Comparison of ENCODE assay signal across 25 cellular contexts in the genomic region with DNA sequence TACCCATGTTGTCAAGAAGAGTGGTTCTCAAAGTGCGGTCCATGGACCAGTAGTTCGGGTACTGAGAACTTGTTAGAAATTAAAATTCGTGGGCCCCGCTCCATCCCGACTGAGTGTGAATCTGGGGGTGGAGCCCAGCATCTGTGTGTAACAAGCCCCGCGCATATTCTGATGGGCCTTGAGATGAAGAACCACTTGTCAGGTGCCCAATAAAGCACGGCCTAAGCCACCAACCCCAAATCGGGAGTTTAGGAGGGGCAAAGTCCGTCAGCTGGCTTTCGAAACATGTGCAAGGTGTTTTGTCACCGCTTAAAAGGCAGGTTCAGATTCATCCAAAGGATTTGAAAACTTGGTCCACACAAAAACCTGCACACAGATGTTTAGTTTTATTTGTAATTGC. TPM values are rescaled to one million over a fixed set of nuclear protein-coding genes. Genes with fewer than 3 reads are reported as not detected.
DNase-seq lines count a peak whose midpoint lies in the region; ATAC-seq, FAIRE-seq and TF ChIP-seq lines count a peak whose summit lies in the region.
"Had no signal": no experiment of that assay in that cellular context is flagged by ENCODE, and none has a peak within 500 bp of the region (broad histone marks: within the 10 kb centered on the region; RNA-seq: fewer than 3 reads in every experiment).

No MANE protein-coding gene starts in this region.

- FAIRE-seq in K562 (lab: Jason Lieb, UNC): no peak
- FAIRE-seq: D721Med had no signal

- POLR2A ChIA-PET in SK-N-SH (lab: Yijun Ruan, JAX) (no interaction called here), HCT116 (lab: Charles Lee) (interaction anchor here (0.6 kb wide), 1 partner anchor 25 kb away, joined by 3 read pairs; no protein-coding TSS in a partner anchor), K562 (lab: Yijun Ruan, JAX) (interaction anchor here (1.3 kb wide), 1 partner anchor 32 kb away, joined by 3 read pairs; no protein-coding TSS in a partner anchor)
- POLR2A ChIA-PET in CD8-positive, alpha-beta memory T cell (lab: Charles Lee): no interaction called here

- intact Hi-C loops in HCT116 (cut with micrococcal nuclease): no loop called here
- intact Hi-C loops in K562 (cut with micrococcal nuclease): no loop called here

- CTCF ChIA-PET in SK-N-SH (lab: Yijun Ruan, JAX) (interaction anchor here (1.1 to 1.7 kb wide), 4 partner anchors 23 to 139 kb away, joined by 3 to 4 read pairs (median 3); no protein-coding TSS in a partner anchor), HCT116 (lab: Charles Lee) (no interaction called here), K562 (lab: Yijun Ruan, JAX; ENCODE audit: low intra/inter-chr PET ratio) (no interaction called here)
- CTCF ChIA-PET in CD8-positive, alpha-beta memory T cell (lab: Charles Lee): interaction anchor here (0.6 kb wide), 1 partner anchor 138 kb away, joined by 3 read pairs; no protein-coding TSS in a partner anchor

- no peaks in the 10 kb centered on the region for H3K79me2 ChIP-seq in SK-N-SH (ENCODE audit: insufficient read depth)
- no peaks in the 10 kb centered on the region for H3K79me2 ChIP-seq in HCT116 (ENCODE audit: insufficient read depth, low read length)
- no peaks in the 10 kb centered on the region for H3K79me2 ChIP-seq in K562 (ENCODE audit: control insufficient read depth, insufficient read depth, low read length)

- H3K9me2 ChIP-seq in SK-N-SH (no peaks in the 10 kb centered on the region), HCT116 (ENCODE audit: insufficient read depth) (no peaks in the 10 kb centered on the region)

- H2AFZ ChIP-seq in SK-N-SH (ENCODE audit: low read depth) (no peak overlapping the region), HCT116 (ENCODE audit: low read depth, low read length, poor library complexity, severe bottlenecking) (no peak overlapping the region), K562 (ENCODE audit: low read depth, low read length) (no peak overlapping the region)
- H2AFZ ChIP-seq: PC-9 had no signal

- H3K27ac ChIP-seq in SK-N-SH (ENCODE audit: low read depth in 2 of 2, low read length in 1 of 2) (no peak overlapping the region), HCT116 (ENCODE audit: low read depth, low read length) (no peak overlapping the region), K562 (ENCODE audit: extremely low read depth, low read depth, low read length) (no peak overlapping the region)
- no peak overlapping the region for H3K27ac ChIP-seq in CD8-positive, alpha-beta memory T cell (ENCODE audit: low read depth, low read length)
- H3K27ac ChIP-seq: 22Rv1, HL-60, PC-9 had no signal

- peaks cover 7 to 9% of the 10 kb centered on the region in 2 experiments; a peak in 3 of 4 replicates for H3K4me1 ChIP-seq in SK-N-SH (ENCODE audit: control insufficient read depth in 1 of 2, insufficient read depth in 2 of 2, low read depth in 1 of 2, low read length in 1 of 2)
- H3K4me1 ChIP-seq in HCT116 (ENCODE audit: control insufficient read depth in 1 of 2, insufficient read depth in 2 of 2, low read length in 2 of 2): peaks cover 4 to 21% of the 10 kb centered on the region in 2 experiments; a peak in 3 of 4 replicates
- H3K4me1 ChIP-seq in K562 (replicated peaks in 1 of 2; ENCODE audit: control insufficient read depth in 2 of 2, insufficient read depth in 2 of 2, low read length in 2 of 2): no peaks in the 10 kb centered on the region; a peak in 1 of 5 replicates
- H3K4me1 ChIP-seq in CD8-positive, alpha-beta memory T cell (ENCODE audit: insufficient read depth, low read length): no peaks in the 10 kb centered on the region

- H3K27me3 Mint-ChIP-seq in CD8-positive, alpha-beta memory T cell: peaks cover 0 to 2% of the 10 kb centered on the region in 2 donors
- H3K27me3 Mint-ChIP-seq in chondrocyte (ENCODE audit: low read depth): no peaks in the 10 kb centered on the region

- TF ChIP-seq CTCF in SK-N-SH (IDR thresholded peaks at IDR 0.05) (no peak), HCT116 (IDR thresholded peaks at IDR 0.05 in 2 of 3, conservative IDR thresholded peaks at IDR 0.05 in 1 of 3; ENCODE audit: borderline replicate concordance in 1 of 3, insufficient read depth in 1 of 3, low read depth in 2 of 3, low read length in 2 of 3) (no peak), K562 (IDR thresholded peaks at IDR 0.05 in 2 of 3, conservative IDR thresholded peaks at IDR 0.05 in 1 of 3; ENCODE audit: insufficient read depth in 2 of 3, low read depth in 1 of 3, low read length in 3 of 3) (no peak), chondrocyte (IDR thresholded peaks at IDR 0.05) (no peak)

- H3K27me3 ChIP-seq in SK-N-SH (ENCODE audit: insufficient read depth) (no peaks in the 10 kb centered on the region), HCT116 (ENCODE audit: insufficient read depth, low read length) (no peaks in the 10 kb centered on the region), K562 (ENCODE audit: control insufficient read depth in 2 of 2, insufficient read depth in 2 of 2, low read length in 2 of 2) (no peaks in the 10 kb centered on the region)
- no peaks in the 10 kb centered on the region for H3K27me3 ChIP-seq in CD8-positive, alpha-beta memory T cell (ENCODE audit: insufficient read depth, low read length, poor library complexity, severe bottlenecking)

- TF ChIP-seq EP300 in SK-N-SH (IDR thresholded peaks at IDR 0.05; ENCODE audit: borderline replicate concordance in 1 of 2, low read depth in 1 of 2, low read length in 1 of 2) (no peak), K562 (IDR thresholded peaks at IDR 0.05; ENCODE audit: low read length) (no peak)

- peaks cover 25% of the 10 kb centered on the region for H3F3A ChIP-seq in SK-N-SH (replicated peaks; ENCODE audit: insufficient read depth)

- DNase-seq in SK-N-SH: no peak
- DNase-seq in HCT116 (ENCODE audit: low read depth, low spot score): no peak
- DNase-seq in K562 (ENCODE audit: extremely low read depth in 1 of 4, low spot score in 3 of 4): no peak
- peak; percentile 59 for DNase-seq in mesenteric fat pad (ENCODE audit: low spot score)
- no peak for DNase-seq in CD8-positive, alpha-beta memory T cell
- DNase-seq in chondrocyte (ENCODE audit: low spot score): no peak
- DNase-seq in NCI-H1105 (lab: John Stamatoyannopoulos, UW): no peak
- DNase-seq: ACHN; GOT3; Karpas-422; NCI-H1105 treated with DMSO at 0.1 percent for 48 hours; NCI-H146; NCI-H1930; NCI-H2107; NCI-H446; NCI-H524 treated with DMSO at 0.1 percent for 48 hours; NCI-H774; NK-92 treated with Interleukin-12 subunit alpha and Interleukin-12 subunit beta, amount 100 ng/mL, for 24 hours; PC-9; SHP77 treated with DMSO at 0.1 percent for 48 hours had no signal

- no peaks in the 10 kb centered on the region for H3K9me3 Mint-ChIP-seq in CD8-positive, alpha-beta memory T cell
- no peaks in the 10 kb centered on the region for H3K9me3 Mint-ChIP-seq in chondrocyte (ENCODE audit: low read depth)

- H3K4me3 ChIP-seq in SK-N-SH (ENCODE audit: low read depth in 2 of 2, low read length in 1 of 2): no peak overlapping the region
- H3K4me3 ChIP-seq in HCT116 (replicated peaks in 1 of 2; ENCODE audit: low read depth in 1 of 2, low read length in 2 of 2): no peak overlapping the region
- no peak overlapping the region for H3K4me3 ChIP-seq in K562
- no peak overlapping the region for H3K4me3 ChIP-seq in CD8-positive, alpha-beta memory T cell (ENCODE audit: low read length)
- H3K4me3 ChIP-seq: PC-9, SK-N-MC had no signal

- H3K4me2 ChIP-seq in SK-N-SH (no peak overlapping the region), HCT116 (ENCODE audit: low read length) (no peak overlapping the region), K562 (ENCODE audit: insufficient read depth, low read length) (no peak overlapping the region)
- H3K4me2 ChIP-seq: PC-9 had no signal

- 90% methylated on average over 12 of the region's 12 CpGs for WGBS in SK-N-SH (ENCODE audit: low lambda C conversion rate)
- WGBS in K562 (ENCODE audit: insufficient coverage, low coverage, missing lambda C conversion rate): 86% methylated on average over 8 of the region's 12 CpGs

- H3K9me3 ChIP-seq in SK-N-SH (no peaks in the 10 kb centered on the region), HCT116 (ENCODE audit: control insufficient read depth in 1 of 2, insufficient read depth in 1 of 2, low read depth in 1 of 2, low read length in 2 of 2) (no peaks in the 10 kb centered on the region), K562 (replicated peaks; ENCODE audit: control insufficient read depth, insufficient read depth, low read depth, low read length) (no peaks in the 10 kb centered on the region; the same call in 1 of the 2 replicates)
- H3K9me3 ChIP-seq in CD8-positive, alpha-beta memory T cell (ENCODE audit: low read length): no peaks in the 10 kb centered on the region

- TF ChIP-seq RAD21 in SK-N-SH (IDR thresholded peaks at IDR 0.05; ENCODE audit: low read length) (no peak), HCT116 (IDR thresholded peaks at IDR 0.05; ENCODE audit: low read depth) (no peak), K562 (CRISPR knock-in tag; conservative IDR thresholded peaks at IDR 0.05 in 1 of 2, IDR thresholded peaks at IDR 0.05 in 1 of 2) (no peak)

- no peaks in the 10 kb centered on the region for H3K4me1 Mint-ChIP-seq in CD8-positive, alpha-beta memory T cell
- H3K4me1 Mint-ChIP-seq in chondrocyte (ENCODE audit: low read depth): peaks cover 15% of the 10 kb centered on the region

- ATAC-seq in SK-N-SH treated with all-trans-retinoic acid at 6 μM for 48 hours (no peak), HCT116 (0 out of 2 replicates have a peak, but pooled peaks have one; percentile 13), K562 (no peak)

- H4K20me1 ChIP-seq in SK-N-SH (ENCODE audit: insufficient read depth) (no peaks in the 10 kb centered on the region), HCT116 (ENCODE audit: insufficient read depth) (no peaks in the 10 kb centered on the region), K562 (replicated peaks; ENCODE audit: control insufficient read depth, insufficient read depth, low read length) (no peaks in the 10 kb centered on the region)

- H3K4me3 Mint-ChIP-seq in CD8-positive, alpha-beta memory T cell: no peak overlapping the region
- no peak overlapping the region for H3K4me3 Mint-ChIP-seq in chondrocyte (ENCODE audit: unreplicated experiment)

- in situ Hi-C loops in K562 (cut with MboI): no loop called here

- peak overlapping the region in 1 of 8 donors; percentile 59 for H3K27ac Mint-ChIP-seq in CD8-positive, alpha-beta memory T cell
- no peak overlapping the region for H3K27ac Mint-ChIP-seq in chondrocyte (ENCODE audit: unreplicated experiment)

- H3K36me3 ChIP-seq in SK-N-SH (replicated peaks in 1 of 2; ENCODE audit: control insufficient read depth in 1 of 2, insufficient read depth in 2 of 2, low read length in 1 of 2): peaks cover 19 to 45% of the 10 kb centered on the region in 2 experiments
- H3K36me3 ChIP-seq in HCT116 (ENCODE audit: control insufficient read depth in 1 of 2, insufficient read depth in 2 of 2, low read length in 2 of 2): peaks cover 21 to 22% of the 10 kb centered on the region in 2 experiments
- H3K36me3 ChIP-seq in K562 (ENCODE audit: control insufficient read depth, insufficient read depth, low read length): peaks cover 25% of the 10 kb centered on the region; the same call in 2 of the 3 replicates
- peaks cover 10% of the 10 kb centered on the region for H3K36me3 ChIP-seq in CD8-positive, alpha-beta memory T cell (ENCODE audit: insufficient read depth, low read length)

- no peaks in the 10 kb centered on the region for H3K9me1 ChIP-seq in K562 (ENCODE audit: control insufficient read depth, insufficient read depth, low read length)

- H3K9ac ChIP-seq in SK-N-SH: no peak overlapping the region
- no peak overlapping the region for H3K9ac ChIP-seq in HCT116 (ENCODE audit: low read length)
- H3K9ac ChIP-seq in K562 (ENCODE audit: insufficient read depth in 1 of 2, low read depth in 2 of 2, low read length in 2 of 2): no peak overlapping the region

- peaks cover 0 to 27% (median 11%) of the 10 kb centered on the region in 3 donors for H3K36me3 Mint-ChIP-seq in CD8-positive, alpha-beta memory T cell
- peaks cover 19% of the 10 kb centered on the region for H3K36me3 Mint-ChIP-seq in chondrocyte (ENCODE audit: low read depth)

- TF ChIP-seq POLR2A in HCT116 (IDR thresholded peaks at IDR 0.05; ENCODE audit: borderline replicate concordance, extremely low read depth, insufficient read depth, insufficient read length): no peak
- no peak; the same call in 1 of the 2 replicates for TF ChIP-seq POLR2A in K562 (conservative IDR thresholded peaks at IDR 0.05)

- RAD21 ChIA-PET in HCT116 (lab: Charles Lee; ENCODE audit: low non-redundant PET in 1 of 2, low total read pairs in 2 of 2, uncharacterized antibody in 2 of 2, unreplicated experiment in 2 of 2): no interaction called here

- TSS peak; percentile 30 for BruUV-seq in HCT116 (replicated peaks; lab: Mats Ljungman, UMichigan)
- BruUV-seq in K562 (replicated peaks; lab: Mats Ljungman, UMichigan): no TSS peak

RNA-seq across cellular contexts. Expression of gene PSMD12, which starts 29.5 kb away (rescaled TPM):
- polyA plus RNA-seq in SK-N-SH (2012; rRNA removed) (29.1 and 31.4 TPM in 2 replicates), K562 (2011; rRNA removed) (55.0 and 87.9 TPM in 2 replicates), K562 (2014; fragmentation: Illumina TruSeq; extraction: Trizol) (136 and 150 TPM in 2 replicates), K562 (2014; fragmentation: Nextera tagmentation; extraction: Ambion mirVana) (10 to 100 TPM; 39.5 to 65.5 TPM), K562 (2014; rRNA removed) (86.9 and 108 TPM in 2 replicates)
- 42.1 and 54.1 TPM in 2 replicates for polyA plus RNA-seq in SK-N-SH (2012; cell fraction: cytosol; rRNA removed)
- polyA plus RNA-seq in SK-N-SH (2012; cell fraction: nucleus; rRNA removed): 10.5 and 23.5 TPM in 2 replicates
- total RNA-seq in HCT116 (2021; ENCODE audit: unreplicated experiment) (115 TPM), K562 (2014; rRNA removed) (36.6 and 46.1 TPM in 2 replicates), K562 (2014; rRNA removed; fragmentation: Illumina TruSeq; extraction: Trizol) (60.9 and 84.1 TPM in 2 replicates), K562 (2015; rRNA removed; fragmentation: Illumina TruSeq; extraction: Trizol) (47.3 and 54.8 TPM in 2 replicates), K562 (2021) (90.0 and 103 TPM in 2 replicates), mesenteric fat pad (56.2 TPM), chondrocyte (44.2 to 50.9 TPM (median 44.5 TPM) in 3 replicates)
- polyA plus RNA-seq in HCT116 (2012): 54.1 and 55.3 TPM in 2 replicates
- total RNA-seq in K562 (2011; cell fraction: chromatin; rRNA removed; ENCODE audit: low replicate concordance): 38.5 and 116 TPM in 2 replicates
- 19.7 and 20.5 TPM in 2 replicates for total RNA-seq in K562 (2011; cell fraction: nucleolus; rRNA removed)
- total RNA-seq in K562 (2011; cell fraction: nucleoplasm; rRNA removed): 33.6 and 56.9 TPM in 2 replicates
- 15.6 and 22.5 TPM in 2 replicates for polyA plus RNA-seq in K562 (2011; cell fraction: cytosol; rRNA removed)
- polyA plus RNA-seq in K562 (2011; cell fraction: nucleus; rRNA removed): 15.6 and 20.4 TPM in 2 replicates
- polyA plus RNA-seq in K562 (2012): 46.5 and 101 TPM in 2 replicates
- 75.8 and 76.9 TPM in 2 replicates for polyA minus RNA-seq in K562 (2011; rRNA and poly(A)+ RNA removed)
- 27.1 and 32.6 TPM in 2 replicates for polyA minus RNA-seq in K562 (2011; cell fraction: cytosol; rRNA and poly(A)+ RNA removed)
- polyA minus RNA-seq in K562 (2011; cell fraction: nucleus; rRNA and poly(A)+ RNA removed): 15.3 and 26.3 TPM in 2 replicates
- total RNA-seq in CD8-positive, alpha-beta memory T cell: 10 to 100 TPM; 91.1 to 94.2 TPM
- 40.2 TPM for polyA plus RNA-seq in CD8-positive, alpha-beta memory T cell

RNA-seq across cellular contexts. Expression of gene PITPNC1, which starts 40.2 kb away (rescaled TPM):
- polyA plus RNA-seq in SK-N-SH (2012; rRNA removed) (14.0 and 18.4 TPM in 2 replicates), K562 (2011; rRNA removed) (0.65 and 0.76 TPM in 2 replicates), K562 (2014; fragmentation: Illumina TruSeq; extraction: Trizol) (0.83 and 1.0 TPM in 2 replicates), K562 (2014; fragmentation: Nextera tagmentation; extraction: Ambion mirVana) (under 1 TPM; 0.11 to 0.45 TPM), K562 (2014; rRNA removed) (0.37 and 0.49 TPM in 2 replicates)
- 23.1 and 29.2 TPM in 2 replicates for polyA plus RNA-seq in SK-N-SH (2012; cell fraction: cytosol; rRNA removed)
- polyA plus RNA-seq in SK-N-SH (2012; cell fraction: nucleus; rRNA removed): 10.6 and 14.8 TPM in 2 replicates
- total RNA-seq in HCT116 (2021; ENCODE audit: unreplicated experiment) (41.9 TPM), K562 (2014; rRNA removed) (0.37 and 0.82 TPM in 2 replicates), K562 (2014; rRNA removed; fragmentation: Illumina TruSeq; extraction: Trizol) (0.70 and 0.80 TPM in 2 replicates), K562 (2015; rRNA removed; fragmentation: Illumina TruSeq; extraction: Trizol) (0.25 and 0.53 TPM in 2 replicates), K562 (2021) (0.85 and 1.1 TPM in 2 replicates), mesenteric fat pad (47.1 TPM), chondrocyte (3.2 to 5.4 TPM (median 5.1 TPM) in 3 replicates)
- 41.1 and 57.8 TPM in 2 replicates for polyA plus RNA-seq in HCT116 (2012)
- total RNA-seq in K562 (2011; cell fraction: chromatin; rRNA removed; ENCODE audit: low replicate concordance): 2.3 and 5.3 TPM in 2 replicates
- 0.53 and 1.2 TPM in 2 replicates for total RNA-seq in K562 (2011; cell fraction: nucleolus; rRNA removed)
- total RNA-seq in K562 (2011; cell fraction: nucleoplasm; rRNA removed): 1.8 TPM in 2 replicates
- 0.21 and 0.65 TPM in 2 replicates for polyA plus RNA-seq in K562 (2011; cell fraction: cytosol; rRNA removed)
- 0.30 and 0.56 TPM in 2 replicates for polyA plus RNA-seq in K562 (2011; cell fraction: nucleus; rRNA removed)
- 0.56 and 0.58 TPM in 2 replicates for polyA plus RNA-seq in K562 (2012)
- 1.3 and 2.2 TPM in 2 replicates for polyA minus RNA-seq in K562 (2011; rRNA and poly(A)+ RNA removed)
- 0.48 TPM in 1 of 2 replicates, not detected in the other for polyA minus RNA-seq in K562 (2011; cell fraction: cytosol; rRNA and poly(A)+ RNA removed)
- 0.56 and 0.67 TPM in 2 replicates for polyA minus RNA-seq in K562 (2011; cell fraction: nucleus; rRNA and poly(A)+ RNA removed)
- total RNA-seq in CD8-positive, alpha-beta memory T cell: 10 to 100 TPM; 43.1 to 45.1 TPM
- 163 TPM for polyA plus RNA-seq in CD8-positive, alpha-beta memory T cell

Comparison
In these comparisons a context has a peak if more than half of its experiments do, and no peak if none do; other contexts are left out.
1. CTCF ChIA-PET loops: an anchor here in SK-N-SH (1.1 to 1.7 kb wide) and CD8-positive, alpha-beta memory T cell (0.6 kb wide); none called in HCT116 and K562.
2. POLR2A ChIA-PET loops: an anchor here in HCT116 (0.6 kb wide) and K562 (1.3 kb wide); none called in SK-N-SH and CD8-positive, alpha-beta memory T cell.
3. Of the 27 proteins assayed by ChIP-seq in both K562 and SK-N-SH: peak only in K562: none; only in SK-N-SH: POLR2AphosphoS5; in both: none; in neither: 26.